In genomic region chr12:1593232-1594044, GRCh38 we compare ENCODE assay signal across 8 cellular contexts. TPM values are rescaled to one million over a fixed set of nuclear protein-coding genes. Genes with fewer than 3 reads are reported as not detected.
DNase-seq lines count a peak whose midpoint lies in the region; ATAC-seq, FAIRE-seq and TF ChIP-seq lines count a peak whose summit lies in the region.

No MANE protein-coding gene starts in this region.

- WGBS in ovary, 3 donors: 8 to 22% (median 10%) methylated on average over 31 to 55 of the region's 55 CpGs

- H3K4me1 ChIP-seq in ovary (ENCODE audit: insufficient read depth): peaks cover 18% of the 10 kb centered on the region

- no peak for FAIRE-seq in GM19239 (lab: Jason Lieb, UNC)

- H3K4me3 ChIP-seq in ovary: peak overlapping the region; percentile 68

- no peaks in the 10 kb centered on the region for H3K27me3 ChIP-seq in ovary

- intact Hi-C loops in ovary (cut with DNase I): loop anchor here in 1 of 4 donors (10.0 kb wide), 2 partner anchors 839 to 1019 kb away; partner anchors contain the start of gene WNK1

- no peak for TF ChIP-seq CTCF in ovary (IDR thresholded peaks at IDR 0.05)

- no peaks in the 10 kb centered on the region for H3K9me3 ChIP-seq in ovary

- no peaks in the 10 kb centered on the region for H3K36me3 ChIP-seq in ovary

- DNase-seq in NCI-H524 (lab: John Stamatoyannopoulos, UW) (peak; percentile 15 to 36), NCI-H524 treated with DMSO at 0.1 percent for 48 hours (lab: John Stamatoyannopoulos, UW) (no peak), OCI-M1 (lab: John Stamatoyannopoulos, UW) (peak; percentile 67), activated gamma-delta T cell (lab: John Stamatoyannopoulos, UW) (peak; percentile 54), germinal center (ENCODE audit: low spot score) (peak; percentile 62), ovary (peak in 3 of 5 donors; percentile 34 to 66 (median 65)), GM19239 (ENCODE audit: insufficient read length, low spot score) (no peak)

- no peak for TF ChIP-seq EP300 in ovary (IDR thresholded peaks at IDR 0.05)

- ATAC-seq in HG03066 (IDR thresholded peaks at IDR 0.05; ENCODE audit: low read depth, unreplicated experiment): peak; percentile 27

- no peak for TF ChIP-seq POLR2A in ovary (IDR thresholded peaks at IDR 0.05)

- H3K27ac ChIP-seq in ovary: peak overlapping the region; percentile 37 to 86

RNA-seq across cellular contexts. Expression of gene FBXL14, which starts 0.9 kb away (rescaled TPM):
- total RNA-seq in ovary: 10 to 100 TPM in 5 of 7 donors, 1 to 10 TPM in 2; 8.3 to 16.2 (median 12.0) TPM
- 10 to 100 TPM in 1 of 2 donors, 1 to 10 TPM in 1; 1.3 to 10.8 TPM for polyA plus RNA-seq in ovary

RNA-seq across cellular contexts. Expression of gene WNT5B, which starts 35.6 kb away (rescaled TPM):
- 10 to 100 TPM in 4 of 7 donors, 1 to 10 TPM in 3; 3.1 to 20.3 (median 12.4) TPM for total RNA-seq in ovary
- polyA plus RNA-seq in ovary: 1 to 10 TPM; 3.7 to 6.9 TPM

Comparison
In these comparisons a context has a peak if more than half of its experiments do, and no peak if none do; other contexts are left out.
1. DNase-seq: peak in NCI-H524 (2 of 2), OCI-M1 (single experiment), activated gamma-delta T cell (single experiment), germinal center (single experiment) and ovary (3 of 5); none in NCI-H524 treated with DMSO at 0.1 percent for 48 hours (single experiment) and GM19239 (single experiment).